In the genomic region with DNA sequence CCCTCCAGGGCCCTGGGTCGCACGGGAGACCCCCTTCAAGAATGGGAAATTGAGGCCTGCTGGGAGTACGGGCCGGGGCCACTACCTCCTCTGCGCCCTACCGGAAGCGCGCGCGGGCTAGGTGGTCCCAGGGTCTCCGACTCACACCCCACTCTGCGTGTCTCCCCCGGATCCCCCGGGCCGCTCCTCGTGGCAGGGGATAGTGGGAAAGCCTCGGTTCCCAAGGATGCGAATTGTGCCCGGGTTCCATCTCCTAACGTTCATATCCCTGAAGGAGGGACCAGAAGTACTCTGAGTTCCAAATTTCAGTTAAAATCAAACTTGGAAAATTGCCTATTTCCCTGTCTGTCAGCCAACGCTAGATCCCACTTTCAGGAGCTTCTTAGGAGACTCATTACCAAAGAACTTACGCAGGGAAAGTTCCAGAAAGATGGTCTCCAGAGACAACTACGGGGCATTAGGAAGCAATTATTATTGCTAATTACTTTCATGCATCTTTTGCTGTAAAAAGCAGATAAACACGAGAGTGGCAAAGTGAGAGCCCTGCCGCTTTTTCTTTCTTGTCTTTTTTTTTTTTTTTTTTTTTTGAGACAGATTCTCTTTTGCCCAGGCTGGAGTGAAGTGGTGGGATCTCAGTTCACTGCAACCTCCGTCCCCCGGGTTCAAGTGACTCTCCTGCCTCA, we compare ENCODE assay signal across 8 cellular contexts. TPM values are rescaled to one million over a fixed set of nuclear protein-coding genes. Genes with fewer than 3 reads are reported as not detected.
DNase-seq lines count a peak whose midpoint lies in the region; ATAC-seq, FAIRE-seq and TF ChIP-seq lines count a peak whose summit lies in the region.

No MANE protein-coding gene starts in this region.

- no peaks in the 10 kb centered on the region for H3K9me3 ChIP-seq in MM.1S (replicated peaks; ENCODE audit: insufficient read depth, low read length)
- H3K9me3 ChIP-seq in endocrine pancreas (ENCODE audit: control insufficient read depth, low read length) = no peaks in the 10 kb centered on the region
- no peaks in the 10 kb centered on the region for H3K9me3 ChIP-seq in neuronal stem cell (replicated peaks in 1 of 2; ENCODE audit: control insufficient read depth in 2 of 2, insufficient read depth in 1 of 2, low read depth in 1 of 2, low read length in 2 of 2)

- H2BK5ac ChIP-seq in neuronal stem cell (ENCODE audit: low read length) = peak overlapping the region; percentile 85

- H3K4ac ChIP-seq in neuronal stem cell (ENCODE audit: low read length) = peak overlapping the region; percentile 13

- H3K9ac ChIP-seq in MM.1S (ENCODE audit: low read length) = peak overlapping the region; percentile 84
- peak overlapping the region; percentile 36 for H3K9ac ChIP-seq in endocrine pancreas (ENCODE audit: control insufficient read depth, insufficient read depth, low read length)
- peak overlapping the region; percentile 97 for H3K9ac ChIP-seq in neuronal stem cell (ENCODE audit: low read depth, low read length, poor library complexity)

- WGBS in neuronal stem cell (ENCODE audit: extremely low coverage in 2 of 2, insufficient read length in 2 of 2, insufficient replicate concordance in 1 of 2), 2 donors = no CpG with 5 or more reads among the region's 27 CpGs

- H3K9me2 ChIP-seq in MM.1S (replicated peaks; ENCODE audit: insufficient read depth, low read length) = no peaks in the 10 kb centered on the region

- H3K4me2 ChIP-seq in MM.1S (ENCODE audit: low read depth, low read length) (peak overlapping the region; percentile 83), neuronal stem cell (ENCODE audit: insufficient read depth, low read length, poor library complexity, severe bottlenecking) (peak overlapping the region; percentile 86)

- H3K27ac ChIP-seq in MM.1S (ENCODE audit: low read length) (no peak overlapping the region; the same call in 1 of the 2 replicates), neuronal stem cell (replicated peaks; ENCODE audit: low read length) (peak overlapping the region; percentile 21)

- H3K4me1 ChIP-seq in MM.1S (ENCODE audit: low read length) = peaks cover 23% of the 10 kb centered on the region
- no peaks in the 10 kb centered on the region for H3K4me1 ChIP-seq in endocrine pancreas (ENCODE audit: control insufficient read depth, insufficient read depth, low read length)
- peaks cover 5 to 16% of the 10 kb centered on the region in 2 donors for H3K4me1 ChIP-seq in neuronal stem cell (ENCODE audit: control insufficient read depth in 2 of 2, insufficient read depth in 1 of 2, low read depth in 1 of 2, low read length in 2 of 2)

- ATAC-seq in GM19395 (IDR thresholded peaks at IDR 0.05; ENCODE audit: unreplicated experiment) = peak; percentile 16

- peak overlapping the region; percentile 90 for H2AK5ac ChIP-seq in neuronal stem cell (ENCODE audit: low read depth, low read length)

- H2BK12ac ChIP-seq in neuronal stem cell (ENCODE audit: low read length) = no peak overlapping the region

- H2AFZ ChIP-seq in MM.1S (ENCODE audit: low read length) = peak overlapping the region; percentile 61
- H2AFZ ChIP-seq in neuronal stem cell (ENCODE audit: low read length) = peak overlapping the region; percentile 93

- H3K36me3 ChIP-seq in MM.1S (replicated peaks; ENCODE audit: insufficient read depth, low read length) (no peaks in the 10 kb centered on the region), endocrine pancreas (ENCODE audit: control insufficient read depth, insufficient read depth, low read length) (no peaks in the 10 kb centered on the region), neuronal stem cell (replicated peaks in 1 of 2; ENCODE audit: control insufficient read depth in 2 of 2, insufficient read depth in 2 of 2, low read length in 2 of 2) (peaks cover 8 to 36% of the 10 kb centered on the region in 2 donors)

- DNase-seq in AG09309 (ENCODE audit: low read depth) = no peak
- DNase-seq in MM.1S = no peak
- no peak for DNase-seq in neuronal stem cell (ENCODE audit: low spot score)
- DNase-seq in frontal cortex (ENCODE audit: low spot score in 2 of 2) = no peak
- DNase-seq in OCI-M2 (lab: John Stamatoyannopoulos, UW; ENCODE audit: unreplicated experiment) = no peak
- no peak for DNase-seq in SIG-M5 (lab: John Stamatoyannopoulos, UW)

- H3K79me1 ChIP-seq in neuronal stem cell (ENCODE audit: low read depth, low read length) = peaks cover 18% of the 10 kb centered on the region

- peak overlapping the region; percentile 93 for H2BK15ac ChIP-seq in neuronal stem cell (ENCODE audit: low read length)

- peaks cover 22% of the 10 kb centered on the region for H3F3A ChIP-seq in MM.1S (ENCODE audit: insufficient read depth, low read length)

- H3K18ac ChIP-seq in neuronal stem cell (ENCODE audit: low read length) = peak overlapping the region; percentile 96

- H4K91ac ChIP-seq in neuronal stem cell (ENCODE audit: low read depth, low read length, poor library complexity) = no peak overlapping the region

- H3K4me3 ChIP-seq in AG09309 (ENCODE audit: control insufficient read depth, low read depth, low read length) (peak overlapping the region; percentile 86), MM.1S (ENCODE audit: low read length) (peak overlapping the region; percentile 99), endocrine pancreas (ENCODE audit: control insufficient read depth, insufficient read depth, low read length) (no peak overlapping the region), neuronal stem cell (ENCODE audit: low read length in 2 of 2) (peak overlapping the region; percentile 90 to 96)

- H3K23ac ChIP-seq in neuronal stem cell (ENCODE audit: low read depth, low read length, poor library complexity) = peak overlapping the region; percentile 97

- peak overlapping the region; percentile 44 for H2BK120ac ChIP-seq in neuronal stem cell (ENCODE audit: low read depth, low read length)

- TF ChIP-seq CTCF in AG09309 (IDR thresholded peaks at IDR 0.05; ENCODE audit: control insufficient read depth, insufficient read depth, low read depth, low read length, missing control alignments) = no peak
- no peak for TF ChIP-seq CTCF in MM.1S (IDR thresholded peaks at IDR 0.05; ENCODE audit: low read length)

- H3K79me2 ChIP-seq in MM.1S (ENCODE audit: low read length) = peaks cover 59% of the 10 kb centered on the region

- H3K14ac ChIP-seq in neuronal stem cell (ENCODE audit: low read length) = peak overlapping the region; percentile 100

- H4K20me1 ChIP-seq in MM.1S (ENCODE audit: insufficient read depth, low read length) = no peaks in the 10 kb centered on the region

- FAIRE-seq in frontal cortex (lab: Jason Lieb, UNC) = no peak

- H3K27me3 ChIP-seq in MM.1S (replicated peaks; ENCODE audit: insufficient read depth, low read length) (no peaks in the 10 kb centered on the region), endocrine pancreas (ENCODE audit: control insufficient read depth, insufficient read depth, low read length) (peaks cover 3% of the 10 kb centered on the region), neuronal stem cell (ENCODE audit: control insufficient read depth in 3 of 3, insufficient read depth in 3 of 3, low read depth in 1 of 3, low read length in 3 of 3) (no peaks in the 10 kb centered on the region)

- H4K8ac ChIP-seq in neuronal stem cell (ENCODE audit: low read depth, low read length) = no peak overlapping the region

RNA-seq across cellular contexts. Expression of a gene that starts 0.9 kb away (rescaled TPM):
- 36.7 TPM for polyA plus RNA-seq in neuronal stem cell (2013, experiment 1 of 2)
- 37.2 TPM for polyA plus RNA-seq in neuronal stem cell (2013, experiment 2 of 2)
- 2.4 TPM for total RNA-seq in frontal cortex

RNA-seq across cellular contexts. Expression of a gene that starts 35.1 kb away (rescaled TPM):
- polyA plus RNA-seq in neuronal stem cell (2013, experiment 1 of 2) = 10.1 TPM
- polyA plus RNA-seq in neuronal stem cell (2013, experiment 2 of 2) = 9.5 TPM
- total RNA-seq in frontal cortex = 15.5 TPM

Comparison
In these comparisons a context has a peak if more than half of its experiments do, and no peak if none do; other contexts are left out.
1. H3K9ac ChIP-seq: peak in every context shown above with its lines; median percentile 97 in neuronal stem cell; 84 in MM.1S; 36 in endocrine pancreas.